Comparison of ENCODE assay signal across 12 cellular contexts in genomic region chr2:149020432-149020851, GRCh38. TPM values are rescaled to one million over a fixed set of nuclear protein-coding genes. Genes with fewer than 3 reads are reported as not detected.
DNase-seq lines count a peak whose midpoint lies in the region; ATAC-seq lines count a peak whose summit lies in the region.
"Had no signal": no experiment of that assay in that cellular context is flagged by ENCODE, and none has a peak within 500 bp of the region (broad histone marks: within the 10 kb centered on the region; RNA-seq: fewer than 3 reads in every experiment).

No MANE protein-coding gene starts in this region.

- ATAC-seq in GM19468 (IDR thresholded peaks at IDR 0.05; ENCODE audit: extremely low read depth, unreplicated experiment) = peak; percentile 23
- ATAC-seq in HG03159 (IDR thresholded peaks at IDR 0.05; ENCODE audit: unreplicated experiment) = peak; percentile 39

- peak; percentile 19 for DNase-seq in Daoy (ENCODE audit: low read depth)
- DNase-seq in SIG-M5 (lab: John Stamatoyannopoulos, UW) = peak; percentile 16
- no peak for DNase-seq in NCI-H2227 treated with DMSO at 0.1 percent for 48 hours (lab: John Stamatoyannopoulos, UW)
- DNase-seq in retina = no peak
- DNase-seq in cerebellar cortex (ENCODE audit: low spot score) = no peak
- no peak for DNase-seq in D341Med (ENCODE audit: low spot score)
- DNase-seq: activated naive CD8-positive, alpha-beta T cell treated with anti-CD3 and anti-CD28 coated beads, Interleukin-2, amount 10 ng/mL, durations not matched to agents 7 days and 5 days; BE2C; stimulated activated CD8-positive, alpha-beta memory T cell treated with anti-CD3 and anti-CD28 coated beads, Interleukin-4, amount 100 ng/mL, for 48 hours; SW 1271 had no signal

RNA-seq across cellular contexts. Expression of gene LYPD6B, which starts 18.1 kb away (rescaled TPM):
- 8.0 and 10.2 TPM in 2 replicates for total RNA-seq in Daoy (2014; rRNA removed; shearing (Covaris generic))
- total RNA-seq: activated naive CD8-positive, alpha-beta T cell treated with anti-CD3 and anti-CD28 coated beads, Interleukin-2, amount 10 ng/mL, durations not matched to agents 7 days and 5 days had no signal

Comparison
In these comparisons a context has a peak if more than half of its experiments do, and no peak if none do; other contexts are left out.
1. DNase-seq: peak in Daoy (single experiment) and SIG-M5 (single experiment); none in NCI-H2227 treated with DMSO at 0.1 percent for 48 hours (single experiment), retina (single experiment), cerebellar cortex (single experiment) and D341Med (single experiment).